8 cellular contexts compared by ENCODE assay signal in the genomic region with DNA sequence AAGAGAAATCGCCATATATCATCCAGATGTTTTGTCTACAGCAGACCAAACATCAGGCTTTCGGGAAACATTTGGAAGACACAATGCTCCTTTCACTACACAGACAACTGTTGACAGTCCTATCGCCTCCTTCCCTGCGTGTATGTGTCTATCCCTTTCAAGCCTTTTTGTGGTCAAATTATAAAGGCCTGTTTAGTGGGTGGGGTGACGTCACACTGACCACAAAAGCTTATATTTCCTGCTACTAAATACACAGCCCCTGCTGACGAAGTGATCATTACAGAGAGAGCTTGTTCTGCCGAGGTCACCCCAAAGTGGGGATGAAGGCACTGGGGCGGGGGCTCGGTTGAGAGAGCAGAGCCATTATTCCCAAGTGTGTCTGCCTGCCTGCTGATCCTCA.
DNase-seq lines count a peak whose midpoint lies in the region; ATAC-seq lines count a peak whose summit lies in the region.

No MANE protein-coding gene starts in this region.

- intact Hi-C loops in activated T-helper 2 cell treated with anti-CD3 and anti-CD28 coated beads, Interferon-gamma antibody, Interleukin-2, Interleukin-4, amounts not matched to agents 10 μg/mL and 5 μg/mL and 100 μg/mL, durations not matched to agents 14 hours and 24 hours and 36 hours (cut with micrococcal nuclease), result loop anchor here (1.0 kb wide), 1 partner anchor 61 kb away; no protein-coding TSS in a partner anchor

- no peaks in the 10 kb centered on the region for H3K36me3 Mint-ChIP-seq in activated T-helper 2 cell treated with anti-CD3 and anti-CD28 coated beads, Interferon-gamma antibody, Interleukin-2, Interleukin-4, amounts not matched to agents 10 μg/mL and 5 μg/mL and 100 μg/mL, durations not matched to agents 14 hours and 24 hours and 36 hours (ENCODE audit: low read depth)

- peaks cover 19% of the 10 kb centered on the region for H3K27me3 Mint-ChIP-seq in activated T-helper 2 cell treated with anti-CD3 and anti-CD28 coated beads, Interferon-gamma antibody, Interleukin-2, Interleukin-4, amounts not matched to agents 10 μg/mL and 5 μg/mL and 100 μg/mL, durations not matched to agents 14 hours and 24 hours and 36 hours (ENCODE audit: low read depth)

- peak; percentile 93 for DNase-seq in EH (ENCODE audit: low read depth)
- DNase-seq in NCI-H146 treated with DMSO at 0.1 percent for 48 hours (lab: John Stamatoyannopoulos, UW; ENCODE audit: unreplicated experiment), result peak; percentile 31
- peak; percentile 30 for DNase-seq in activated T-helper 2 cell treated with anti-CD3 and anti-CD28 coated beads, Interferon-gamma antibody, Interleukin-2, Interleukin-4, amounts not matched to agents 10 μg/mL and 5 μg/mL and 100 μg/mL, durations not matched to agents 14 hours and 24 hours and 36 hours (ENCODE audit: low spot score)
- peak; percentile 6 for DNase-seq in middle frontal gyrus (ENCODE audit: extremely low spot score, low spot score)
- DNase-seq in NCI-H2171 treated with DMSO at 0.1 percent for 48 hours (lab: John Stamatoyannopoulos, UW), result no peak
- DNase-seq in stimulated activated naive CD4-positive, alpha-beta T cell treated with Interleukin-2 at 50 U/mL for 16 hours (lab: John Stamatoyannopoulos, UW), result no peak

- ATAC-seq in HG02759 (IDR thresholded peaks at IDR 0.05; ENCODE audit: unreplicated experiment) (no peak), HG02938 (IDR thresholded peaks at IDR 0.05; ENCODE audit: unreplicated experiment) (no peak)

- no peak overlapping the region for H3K4me3 Mint-ChIP-seq in activated T-helper 2 cell treated with anti-CD3 and anti-CD28 coated beads, Interferon-gamma antibody, Interleukin-2, Interleukin-4, amounts not matched to agents 10 μg/mL and 5 μg/mL and 100 μg/mL, durations not matched to agents 14 hours and 24 hours and 36 hours (ENCODE audit: low read depth)

- peaks cover 23% of the 10 kb centered on the region for H3K4me1 Mint-ChIP-seq in activated T-helper 2 cell treated with anti-CD3 and anti-CD28 coated beads, Interferon-gamma antibody, Interleukin-2, Interleukin-4, amounts not matched to agents 10 μg/mL and 5 μg/mL and 100 μg/mL, durations not matched to agents 14 hours and 24 hours and 36 hours (ENCODE audit: low read depth)

- no peaks in the 10 kb centered on the region for H3K9me3 Mint-ChIP-seq in activated T-helper 2 cell treated with anti-CD3 and anti-CD28 coated beads, Interferon-gamma antibody, Interleukin-2, Interleukin-4, amounts not matched to agents 10 μg/mL and 5 μg/mL and 100 μg/mL, durations not matched to agents 14 hours and 24 hours and 36 hours

- no peak overlapping the region for H3K27ac Mint-ChIP-seq in activated T-helper 2 cell treated with anti-CD3 and anti-CD28 coated beads, Interferon-gamma antibody, Interleukin-2, Interleukin-4, amounts not matched to agents 10 μg/mL and 5 μg/mL and 100 μg/mL, durations not matched to agents 14 hours and 24 hours and 36 hours

Comparison
In these comparisons a context has a peak if more than half of its experiments do, and no peak if none do; other contexts are left out.
1. DNase-seq: peak in EH (single experiment), NCI-H146 treated with DMSO at 0.1 percent for 48 hours (single experiment), activated T-helper 2 cell treated with anti-CD3 and anti-CD28 coated beads, Interferon-gamma antibody, Interleukin-2, Interleukin-4, amounts not matched to agents 10 μg/mL and 5 μg/mL and 100 μg/mL, durations not matched to agents 14 hours and 24 hours and 36 hours (single experiment) and middle frontal gyrus (single experiment); none in NCI-H2171 treated with DMSO at 0.1 percent for 48 hours (single experiment) and stimulated activated naive CD4-positive, alpha-beta T cell treated with Interleukin-2 at 50 U/mL for 16 hours (single experiment).